ENCODE assay signal across 20 cellular contexts in the genomic region with DNA sequence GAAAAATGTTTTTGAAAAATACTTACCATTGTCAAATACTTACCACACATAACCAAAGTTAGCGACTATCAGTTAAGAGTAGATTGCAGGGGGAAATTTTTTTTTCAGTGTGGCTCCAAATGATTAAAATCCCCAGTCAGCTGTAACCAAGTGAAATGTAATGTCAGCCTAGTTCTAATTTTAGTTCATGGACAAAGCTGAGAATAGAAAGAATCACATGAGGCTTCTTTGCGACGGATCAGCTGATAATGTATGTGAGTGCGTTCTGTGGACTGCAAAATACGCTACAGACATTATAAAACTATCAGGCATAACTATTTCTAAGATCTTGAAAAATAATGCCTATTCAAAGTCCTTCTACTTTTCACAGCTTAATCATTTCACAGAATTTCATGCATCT. TPM values are rescaled to one million over a fixed set of nuclear protein-coding genes. Genes with fewer than 3 reads are reported as not detected.
DNase-seq lines count a peak whose midpoint lies in the region; ATAC-seq, FAIRE-seq and TF ChIP-seq lines count a peak whose summit lies in the region.
"Had no signal": no experiment of that assay in that cellular context is flagged by ENCODE, and none has a peak within 500 bp of the region (broad histone marks: within the 10 kb centered on the region; RNA-seq: fewer than 3 reads in every experiment).

A gene (minus strand): TSS at position 165 of the 400 bp plus-strand sequence. CDS start 9,740 bp downstream, outside the sequence.

- H3K4me1 ChIP-seq in GM23248 (ENCODE audit: insufficient read depth) (no peaks in the 10 kb centered on the region), PC-3 (ENCODE audit: insufficient read depth, low read length) (no peaks in the 10 kb centered on the region)
- H3K4me1 ChIP-seq: Caco-2 had no signal

- TF ChIP-seq CTCF in D721Med (IDR thresholded peaks at IDR 0.05; ENCODE audit: insufficient read depth, missing control alignments) (no peak), PC-3 (conservative IDR thresholded peaks at IDR 0.05; ENCODE audit: low read depth, low read length) (no peak)

- WGBS in GM23248 (ENCODE audit: low coverage in 1 of 2, low lambda C conversion rate in 2 of 2, missing lambda C conversion rate in 2 of 2), 2 experiments = 75 to 77% methylated on average over 5 of the region's 5 CpGs

- H4K20me1 ChIP-seq in GM23248 (ENCODE audit: insufficient read depth) = no peaks in the 10 kb centered on the region
- no peaks in the 10 kb centered on the region for H4K20me1 ChIP-seq in PC-3 (ENCODE audit: low read length)

- H3K27ac ChIP-seq in GM23248 (no peak within 1 kb of the TSS), PC-3 (ENCODE audit: low read length) (no peak within 1 kb of the TSS)

- FAIRE-seq in D721Med (lab: Jason Lieb, UNC) = peak; percentile 73
- FAIRE-seq: G401.6, GM12891, HepG2 had no signal

- H3K4me2 ChIP-seq in GM23248 (ENCODE audit: unreplicated experiment) (no peak within 1 kb of the TSS), PC-3 (ENCODE audit: low read length) (no peak within 1 kb of the TSS)

- POLR2A ChIA-PET in PC-3 (lab: Charles Lee; ENCODE audit: unreplicated experiment) = no interaction called here

- no TSS peak for BruUV-seq in PC-3 (replicated peaks; lab: Mats Ljungman, UMichigan)

- no peaks in the 10 kb centered on the region for H3K36me3 ChIP-seq in GM23248 (ENCODE audit: low read depth)
- no peaks in the 10 kb centered on the region for H3K36me3 ChIP-seq in PC-3 (ENCODE audit: low read depth, low read length)

- no peaks in the 10 kb centered on the region for H3K9me2 ChIP-seq in GM23248 (ENCODE audit: insufficient read depth)
- H3K9me2 ChIP-seq in PC-3 (replicated peaks; ENCODE audit: low read length) = no peaks in the 10 kb centered on the region

- intact Hi-C loops in left ventricle myocardium superior (cut with micrococcal nuclease) (no loop called here), PC-3 (cut with micrococcal nuclease) (no loop called here)

- peak; percentile 88 for ATAC-seq in left ventricle myocardium superior
- no peak for ATAC-seq in HG03521 (IDR thresholded peaks at IDR 0.05; ENCODE audit: unreplicated experiment)
- no peak for ATAC-seq in PC-3
- no peak for ATAC-seq in HG03280 (IDR thresholded peaks at IDR 0.05; ENCODE audit: unreplicated experiment)
- ATAC-seq: HepG2, Panc1 had no signal

- no peaks in the 10 kb centered on the region for H3K27me3 ChIP-seq in GM23248 (replicated peaks; ENCODE audit: insufficient read depth)
- no peaks in the 10 kb centered on the region for H3K27me3 ChIP-seq in PC-3 (ENCODE audit: low read length)

- in situ Hi-C loops in GM23248 (cut with MboI) = no loop called here

- no peaks in the 10 kb centered on the region for H3F3A ChIP-seq in GM23248 (ENCODE audit: insufficient read depth)
- H3F3A ChIP-seq in PC-3 (ENCODE audit: low read length, unreplicated experiment) = no peaks in the 10 kb centered on the region

- H3K9ac ChIP-seq in GM23248 (no peak within 1 kb of the TSS), PC-3 (ENCODE audit: low read length) (no peak within 1 kb of the TSS)

- H3K4me3 ChIP-seq in GM23248 (no peak within 1 kb of the TSS), PC-3 (ENCODE audit: low read length) (no peak within 1 kb of the TSS)

- no peak within 1 kb of the TSS for H2AFZ ChIP-seq in GM23248
- H2AFZ ChIP-seq in PC-3 (ENCODE audit: low read length) = no peak within 1 kb of the TSS

- DNase-seq in D721Med (ENCODE audit: insufficient read length, low spot score) (no peak), epidermal melanocyte (ENCODE audit: insufficient read length, low spot score) (peak; percentile 37), left ventricle myocardium superior (no peak), pons (ENCODE audit: low spot score) (peak; percentile 25), GM23248 (no peak), PC-3 (no peak)
- DNase-seq: Caco-2, DMS79 treated with DMSO at 0.1 percent for 48 hours, NCI-H1417, NCI-H1930, NCI-H2171 treated with DMSO at 0.1 percent for 48 hours, NCI-H774, SHP77 treated with DMSO at 0.1 percent for 48 hours had no signal

- H3K9me3 ChIP-seq in GM23248 (ENCODE audit: low read depth) (no peaks in the 10 kb centered on the region), PC-3 (ENCODE audit: low read length) (no peaks in the 10 kb centered on the region)
- H3K9me3 ChIP-seq: Caco-2 had no signal

- H3K79me2 ChIP-seq in GM23248 (ENCODE audit: insufficient read depth) (no peaks in the 10 kb centered on the region), PC-3 (ENCODE audit: low read length) (no peaks in the 10 kb centered on the region)

- CTCF ChIA-PET in PC-3 (lab: Charles Lee) = interaction anchor here (0.6 kb wide), 1 partner anchor 330 kb away, joined by 3 read pairs; no protein-coding TSS in a partner anchor

RNA-seq across cellular contexts. Expression of the gene that starts here (rescaled TPM):
- total RNA-seq in left ventricle myocardium superior (209 TPM), PC-3 (2014; rRNA removed) (0.84 and 0.86 TPM in 2 replicates)
- not detected in 2 replicates for total RNA-seq in GM23248 (2014; rRNA removed; shearing (Covaris generic))
- 0.21 TPM in 1 of 2 replicates, not detected in the other for polyA plus RNA-seq in GM23248 (2016; fragmentation: Nextera tagmentation; extraction: Ambion mirVana)
- total RNA-seq: A172, Caco-2 had no signal

Comparison
In these comparisons a context has a peak if more than half of its experiments do, and no peak if none do; other contexts are left out.
1. RNA of the gene that starts here (total RNA-seq): 209 TPM in left ventricle myocardium superior (single experiment); 0.84 to 0.86 TPM in PC-3 and not detected in GM23248; every median in the first group is over 100 times any median in the second.
2. DNase-seq: peak in epidermal melanocyte (single experiment) and pons (single experiment); none in D721Med (single experiment), left ventricle myocardium superior (single experiment), GM23248 (single experiment) and PC-3 (single experiment).